8 cellular contexts compared by ENCODE assay signal in genomic region chr22:49960159-49960966, GRCh38. TPM values are rescaled to one million over a fixed set of nuclear protein-coding genes. Genes with fewer than 3 reads are reported as not detected.
DNase-seq lines count a peak whose midpoint lies in the region; ATAC-seq and TF ChIP-seq lines count a peak whose summit lies in the region.

TSS of gene PIM3 (plus strand) at chr22:49960772. CDS start at chr22:49960948, 176 bp downstream.

- POLR2A ChIA-PET in GM10248 (lab: Yijun Ruan, JAX) = interaction anchor here (0.6 to 1.1 kb wide), 3 partner anchors 8 to 125 kb away, joined by 3 to 4 read pairs (median 3); no protein-coding TSS in a partner anchor

- H3K4me1 ChIP-seq in suprapubic skin = peaks cover 62% of the 10 kb centered on the region

- ATAC-seq in HG02588 (IDR thresholded peaks at IDR 0.05; ENCODE audit: unreplicated experiment) = peak; percentile 56
- ATAC-seq in activated naive CD4-positive, alpha-beta T cell treated with anti-CD3 and anti-CD28 coated beads, Interleukin-2, amount 50 U/mL, for 72 hours = peak; percentile 69 to 88

- DNase-seq in GM10248 (ENCODE audit: extremely low spot score) = peak; percentile 97
- peak; percentile 78 for DNase-seq in NCI-H1092 (lab: John Stamatoyannopoulos, UW)
- DNase-seq in SKM-1 (lab: John Stamatoyannopoulos, UW; ENCODE audit: unreplicated experiment) = peak; percentile 82
- peak; percentile 92 to 98 for DNase-seq in activated naive CD4-positive, alpha-beta T cell treated with anti-CD3 and anti-CD28 coated beads, Interleukin-2, amount 50 U/mL, for 72 hours (ENCODE audit: low spot score in 2 of 2)
- DNase-seq in glomerular endothelial cell (ENCODE audit: extremely low read depth, low read depth, low spot score) = no peak
- peak; percentile 92 for DNase-seq in occipital lobe (lab: John Stamatoyannopoulos, UW)
- peak; percentile 96 to 97 for DNase-seq in suprapubic skin (ENCODE audit: low spot score in 2 of 2)

- TF ChIP-seq POLR2A in suprapubic skin (IDR thresholded peaks at IDR 0.05) = peak; percentile 79 to 93

- H3K27me3 ChIP-seq in suprapubic skin = no peaks in the 10 kb centered on the region

- H3K36me3 ChIP-seq in suprapubic skin = peaks cover 32% of the 10 kb centered on the region

- no peak for TF ChIP-seq CTCF in GM10248 (IDR thresholded peaks at IDR 0.05; ENCODE audit: control extremely low read depth, extremely low read depth, low read depth, missing control alignments)
- no peak for TF ChIP-seq CTCF in suprapubic skin (IDR thresholded peaks at IDR 0.05)

- CTCF ChIA-PET in GM10248 (lab: Yijun Ruan, JAX) = interaction anchor here (1.2 to 1.8 kb wide), 2 partner anchors 12 to 14 kb away, joined by 3 to 6 read pairs; no protein-coding TSS in a partner anchor

- H3K9me3 ChIP-seq in suprapubic skin = no peaks in the 10 kb centered on the region

- H3K27ac ChIP-seq in suprapubic skin = peak within 1 kb of the TSS; percentile 99

- peak within 1 kb of the TSS; percentile 93 to 97 for H3K27ac Mint-ChIP-seq in activated naive CD4-positive, alpha-beta T cell treated with anti-CD3 and anti-CD28 coated beads, Interleukin-2, amount 50 U/mL, for 72 hours

- peaks cover 19 to 25% of the 10 kb centered on the region in 2 donors for H3K36me3 Mint-ChIP-seq in activated naive CD4-positive, alpha-beta T cell treated with anti-CD3 and anti-CD28 coated beads, Interleukin-2, amount 50 U/mL, for 72 hours

- TF ChIP-seq EP300 in suprapubic skin (IDR thresholded peaks at IDR 0.05) = no peak

- peak within 1 kb of the TSS; percentile 97 for H3K4me3 ChIP-seq in suprapubic skin

- 0% methylated on average over 13 of the region's 132 CpGs for WGBS in suprapubic skin

- H3K9me3 Mint-ChIP-seq in activated naive CD4-positive, alpha-beta T cell treated with anti-CD3 and anti-CD28 coated beads, Interleukin-2, amount 50 U/mL, for 72 hours = no peaks in the 10 kb centered on the region

RNA-seq across cellular contexts. Expression of gene PIM3, which starts in this region (rescaled TPM):
- 100 to 1,000 TPM in 1 of 2 donors, 10 to 100 TPM in 1; 77.2 to 522 TPM for total RNA-seq in activated naive CD4-positive, alpha-beta T cell treated with anti-CD3 and anti-CD28 coated beads, Interleukin-2, amount 50 U/mL, for 72 hours
- total RNA-seq in glomerular endothelial cell (116 and 197 TPM in 2 replicates), occipital lobe (13.1 TPM), suprapubic skin (100 to 1,000 TPM; 103 to 202 (median 143) TPM)
